In the genomic region with DNA sequence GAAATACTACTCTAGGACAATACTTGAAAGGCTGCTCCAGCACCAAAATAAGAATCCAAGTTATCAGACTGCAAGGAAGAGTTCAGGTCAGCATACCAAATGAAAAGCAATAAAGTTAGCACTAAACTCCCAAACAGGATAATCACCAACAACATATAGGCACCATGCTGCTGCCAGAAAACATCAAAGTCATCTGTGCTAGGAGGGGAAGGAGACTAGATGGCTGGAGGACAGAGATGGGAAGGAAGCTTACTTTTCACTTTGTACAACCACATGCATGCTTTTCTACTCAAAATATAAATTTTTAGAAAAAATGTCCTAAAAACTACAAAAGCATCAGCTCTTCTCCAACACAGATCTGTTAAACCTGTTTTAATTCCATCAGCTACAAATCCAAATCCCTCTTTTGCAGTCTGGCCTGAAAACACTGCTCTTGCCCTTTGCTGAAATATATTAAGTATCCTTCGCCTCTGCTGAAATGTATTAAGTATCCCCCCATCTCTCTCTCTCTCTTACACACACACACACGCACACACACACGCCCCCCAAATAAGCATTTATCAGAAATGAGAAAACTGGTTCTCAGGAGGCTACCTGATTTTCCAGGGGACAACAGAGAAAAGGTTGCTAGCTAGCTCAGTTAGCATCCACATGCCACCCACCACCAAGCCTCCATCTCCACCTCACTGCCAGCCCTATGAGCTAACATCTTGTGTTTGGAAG, we compare ENCODE assay signal across 8 cellular contexts. TPM values are rescaled to one million over a fixed set of nuclear protein-coding genes. Genes with fewer than 3 reads are reported as not detected.
DNase-seq lines count a peak whose midpoint lies in the region; ATAC-seq and TF ChIP-seq lines count a peak whose summit lies in the region.

No MANE protein-coding gene starts in this region.

- H2AFZ ChIP-seq in MM.1S (ENCODE audit: low read length): no peak overlapping the region
- no peak overlapping the region for H2AFZ ChIP-seq in neural cell (ENCODE audit: low read depth, low read length)

- H3K27me3 ChIP-seq in BLaER1: no peaks in the 10 kb centered on the region
- H3K27me3 ChIP-seq in MM.1S (replicated peaks; ENCODE audit: insufficient read depth, low read length): no peaks in the 10 kb centered on the region
- no peaks in the 10 kb centered on the region for H3K27me3 ChIP-seq in effector memory CD4-positive, alpha-beta T cell (replicated peaks; ENCODE audit: control insufficient read depth, insufficient read depth, low read length, poor library complexity, severe bottlenecking)
- no peaks in the 10 kb centered on the region for H3K27me3 ChIP-seq in neural cell (ENCODE audit: insufficient read depth, low read depth, low read length)

- TF ChIP-seq CTCF in MM.1S (IDR thresholded peaks at IDR 0.05; ENCODE audit: low read length) (no peak), neural cell (IDR thresholded peaks at IDR 0.05; ENCODE audit: poor library complexity, severe bottlenecking) (no peak)

- no peak for TF ChIP-seq EP300 in neural cell (conservative IDR thresholded peaks at IDR 0.05; ENCODE audit: poor library complexity, severe bottlenecking)

- ATAC-seq in GM21576 (IDR thresholded peaks at IDR 0.05; ENCODE audit: unreplicated experiment) (no peak), HG02588 (IDR thresholded peaks at IDR 0.05; ENCODE audit: unreplicated experiment) (no peak)

- H3K27ac ChIP-seq in BLaER1: peak overlapping the region; percentile 87
- no peak overlapping the region for H3K27ac ChIP-seq in MM.1S (ENCODE audit: low read length)
- peak overlapping the region; percentile 90 for H3K27ac ChIP-seq in effector memory CD4-positive, alpha-beta T cell (ENCODE audit: insufficient read depth, low read length, poor library complexity, severe bottlenecking)
- H3K27ac ChIP-seq in neural cell (ENCODE audit: low read length): peak overlapping the region; percentile 93

- H3K9me2 ChIP-seq in MM.1S (replicated peaks; ENCODE audit: insufficient read depth, low read length) (no peaks in the 10 kb centered on the region), neural cell (ENCODE audit: insufficient read depth, low read length) (no peaks in the 10 kb centered on the region)

- H4K20me1 ChIP-seq in BLaER1 (peaks cover 59% of the 10 kb centered on the region), MM.1S (ENCODE audit: insufficient read depth, low read length) (peaks cover 31% of the 10 kb centered on the region), neural cell (ENCODE audit: insufficient read depth) (peaks cover 20% of the 10 kb centered on the region)

- H3K4me2 ChIP-seq in BLaER1 (peak overlapping the region; percentile 96), MM.1S (ENCODE audit: low read depth, low read length) (peak overlapping the region; percentile 71), neural cell (ENCODE audit: low read length) (peak overlapping the region; percentile 92)

- H3K4me1 ChIP-seq in BLaER1 (peaks cover 43% of the 10 kb centered on the region), MM.1S (ENCODE audit: low read length) (peaks cover 24% of the 10 kb centered on the region)
- H3K4me1 ChIP-seq in effector memory CD4-positive, alpha-beta T cell (ENCODE audit: control insufficient read depth, insufficient read depth, low read length, poor library complexity, severe bottlenecking): peaks cover 37% of the 10 kb centered on the region

- no peak for TF ChIP-seq RAD21 in neural cell (conservative IDR thresholded peaks at IDR 0.05)

- peaks cover 17% of the 10 kb centered on the region for H3K36me3 ChIP-seq in BLaER1
- H3K36me3 ChIP-seq in MM.1S (replicated peaks; ENCODE audit: insufficient read depth, low read length): no peaks in the 10 kb centered on the region
- no peaks in the 10 kb centered on the region for H3K36me3 ChIP-seq in effector memory CD4-positive, alpha-beta T cell (ENCODE audit: control insufficient read depth, insufficient read depth, low read length)
- no peaks in the 10 kb centered on the region for H3K36me3 ChIP-seq in neural cell (ENCODE audit: insufficient read depth, low read length)

- H3K4me3 ChIP-seq in BLaER1 (peak overlapping the region; percentile 78), MM.1S (ENCODE audit: low read length) (peak overlapping the region; percentile 71), neural cell (ENCODE audit: low read length) (peak overlapping the region; percentile 83)
- H3K4me3 ChIP-seq in effector memory CD4-positive, alpha-beta T cell (ENCODE audit: insufficient read depth, low read depth, low read length, poor library complexity, severe bottlenecking): peak overlapping the region; percentile 75

- DNase-seq in MM.1S (no peak), GM03348 (ENCODE audit: low spot score) (no peak), DMS153 treated with DMSO at 0.1 percent for 48 hours (lab: John Stamatoyannopoulos, UW; ENCODE audit: unreplicated experiment) (no peak)
- no peak for DNase-seq in effector memory CD4-positive, alpha-beta T cell

- H3F3A ChIP-seq in MM.1S (ENCODE audit: insufficient read depth, low read length) (peaks cover 28% of the 10 kb centered on the region), neural cell (ENCODE audit: insufficient read depth, low read length, poor library complexity, severe bottlenecking) (peaks cover 4% of the 10 kb centered on the region)

- no peaks in the 10 kb centered on the region for H3K9me3 ChIP-seq in BLaER1
- H3K9me3 ChIP-seq in MM.1S (replicated peaks; ENCODE audit: insufficient read depth, low read length): no peaks in the 10 kb centered on the region
- no peaks in the 10 kb centered on the region for H3K9me3 ChIP-seq in effector memory CD4-positive, alpha-beta T cell (ENCODE audit: control insufficient read depth, low read length)
- no peaks in the 10 kb centered on the region for H3K9me3 ChIP-seq in neural cell (ENCODE audit: low read length)

- H3K9ac ChIP-seq in BLaER1 (peak overlapping the region; percentile 91), MM.1S (ENCODE audit: low read length) (peak overlapping the region; percentile 62; the same call in 1 of the 2 replicates), neural cell (ENCODE audit: low read length) (peak overlapping the region; percentile 93)

- H3K79me2 ChIP-seq in MM.1S (ENCODE audit: low read length) (peaks cover 70% of the 10 kb centered on the region), neural cell (replicated peaks; ENCODE audit: insufficient read depth, low read length) (peaks cover 59% of the 10 kb centered on the region)

TF ChIP-seq in neural cell, 6 proteins besides CTCF, POLR2A, EP300 and RAD21:
- peak; percentile 52 for TF ChIP-seq MXI1 (conservative IDR thresholded peaks at IDR 0.05; ENCODE audit: poor library complexity, severe bottlenecking)
- TF ChIP-seq TAF1 (IDR thresholded peaks at IDR 0.05; ENCODE audit: low read depth): no peak

RNA-seq across cellular contexts. Expression of a gene that starts 1.5 kb away (rescaled TPM):
- 12.0 and 12.8 TPM in 2 replicates for polyA plus RNA-seq in neural cell
- polyA minus RNA-seq in neural cell: 19.0 and 27.2 TPM in 2 replicates

RNA-seq across cellular contexts. Expression of a gene that starts 25.3 kb away (rescaled TPM):
- 25.3 and 30.9 TPM in 2 replicates for polyA plus RNA-seq in neural cell
- 28.0 and 28.7 TPM in 2 replicates for polyA minus RNA-seq in neural cell

RNA-seq across cellular contexts. Expression of a gene that starts 37.2 kb away (rescaled TPM):
- polyA plus RNA-seq in neural cell: 12.1 and 14.0 TPM in 2 replicates
- 5.4 and 6.1 TPM in 2 replicates for polyA minus RNA-seq in neural cell

RNA-seq across cellular contexts. Expression of a gene that starts 42.1 kb away (rescaled TPM):
- 35.2 and 39.9 TPM in 2 replicates for polyA plus RNA-seq in neural cell
- 26.3 and 27.0 TPM in 2 replicates for polyA minus RNA-seq in neural cell

RNA-seq across cellular contexts. Expression of a gene that starts 46.5 kb away (rescaled TPM):
- polyA plus RNA-seq in neural cell: 12.4 and 18.0 TPM in 2 replicates
- 10.0 and 10.2 TPM in 2 replicates for polyA minus RNA-seq in neural cell
